24 cellular contexts compared by ENCODE assay signal in genomic region chr12:102543931-102544485, GRCh38.
DNase-seq lines count a peak whose midpoint lies in the region; ATAC-seq and TF ChIP-seq lines count a peak whose summit lies in the region.
"Had no signal": no experiment of that assay in that cellular context is flagged by ENCODE, and none has a peak within 500 bp of the region (broad histone marks: within the 10 kb centered on the region; RNA-seq: fewer than 3 reads in every experiment).

No MANE protein-coding gene starts in this region.

- TF ChIP-seq CTCF in IMR-90 (conservative IDR thresholded peaks at IDR 0.05; ENCODE audit: low read depth, low read length): no peak

- peaks cover 2% of the 10 kb centered on the region for H3K36me3 Mint-ChIP-seq in activated naive CD8-positive, alpha-beta T cell treated with anti-CD3 and anti-CD28 coated beads, Interleukin-2, amount 10 ng/mL, durations not matched to agents 7 days and 5 days
- no peaks in the 10 kb centered on the region for H3K36me3 Mint-ChIP-seq in activated naive CD8-positive, alpha-beta T cell treated with anti-CD3 and anti-CD28 coated beads for 36 hours
- no peaks in the 10 kb centered on the region for H3K36me3 Mint-ChIP-seq in dendritic cell treated with granulocyte-macrophage colony-stimulating factor and Interleukin-4, amounts not matched to agents 40 ng/mL and 50 ng/mL, for 4 days (ENCODE audit: low read depth)
- H3K36me3 Mint-ChIP-seq: activated naive CD8-positive, alpha-beta T cell had no signal

- no peaks in the 10 kb centered on the region for H3K79me1 ChIP-seq in IMR-90 (ENCODE audit: low read depth in 1 of 2, low read length in 2 of 2)

- no peak overlapping the region for H3K27ac Mint-ChIP-seq in activated naive CD8-positive, alpha-beta T cell treated with anti-CD3 and anti-CD28 coated beads, Interleukin-2, amount 10 ng/mL, durations not matched to agents 7 days and 5 days
- no peak overlapping the region for H3K27ac Mint-ChIP-seq in activated naive CD8-positive, alpha-beta T cell treated with anti-CD3 and anti-CD28 coated beads for 36 hours
- peak overlapping the region; percentile 2 for H3K27ac Mint-ChIP-seq in dendritic cell treated with granulocyte-macrophage colony-stimulating factor and Interleukin-4, amounts not matched to agents 40 ng/mL and 50 ng/mL, for 4 days
- H3K27ac Mint-ChIP-seq: activated CD4-positive, alpha-beta T cell treated with anti-CD3 and anti-CD28 coated beads, Interleukin-2, amount 10 ng/mL, durations not matched to agents 24 days and 14 days; activated naive CD8-positive, alpha-beta T cell; activated T-helper 2 cell treated with anti-CD3 and anti-CD28 coated beads, Interferon-gamma antibody, Interleukin-2, Interleukin-4, amounts not matched to agents 10 μg/mL and 5 μg/mL and 100 μg/mL, durations not matched to agents 14 hours and 24 hours and 36 hours had no signal

- H3K23ac ChIP-seq in IMR-90 (ENCODE audit: low read depth, low read length): no peak overlapping the region

- no peak overlapping the region for H2AFZ ChIP-seq in IMR-90 (replicated peaks; ENCODE audit: low read length, poor library complexity)

- H3K9me1 ChIP-seq in IMR-90 (ENCODE audit: insufficient read depth, low read length): peaks cover 5% of the 10 kb centered on the region; the same call in 1 of the 2 replicates

- peak; percentile 70 for ATAC-seq in activated naive CD8-positive, alpha-beta T cell treated with anti-CD3 and anti-CD28 coated beads, Interleukin-2, amount 10 ng/mL, durations not matched to agents 7 days and 5 days (ENCODE audit: low read depth)
- ATAC-seq in IMR-90 (ENCODE audit: low read depth): no peak
- ATAC-seq in HG03095 (IDR thresholded peaks at IDR 0.05; ENCODE audit: unreplicated experiment): no peak
- no peak for ATAC-seq in GM18519 (IDR thresholded peaks at IDR 0.05; ENCODE audit: low FRiP score, unreplicated experiment)
- ATAC-seq: left cardiac atrium had no signal

- H3K18ac ChIP-seq in IMR-90 (ENCODE audit: low read depth, low read length): no peak overlapping the region

- H2AK5ac ChIP-seq in IMR-90 (ENCODE audit: low read depth, low read length): peak overlapping the region; percentile 20; the same call in 1 of the 2 replicates

- no peak overlapping the region for H3K4ac ChIP-seq in IMR-90 (ENCODE audit: low read depth, low read length)

- no peak for TF ChIP-seq RAD21 in IMR-90 (IDR thresholded peaks at IDR 0.05; ENCODE audit: low read length)

- no peak for DNase-seq in activated naive CD8-positive, alpha-beta T cell treated with anti-CD3 and anti-CD28 coated beads, Interleukin-2, amount 10 ng/mL, durations not matched to agents 7 days and 5 days
- DNase-seq in activated naive CD8-positive, alpha-beta T cell treated with anti-CD3 and anti-CD28 coated beads for 36 hours: no peak
- DNase-seq in IMR-90 (no peak), dermis blood vessel endothelial cell (no peak)
- DNase-seq in central memory CD4-positive, alpha-beta T cell: no peak
- DNase-seq: activated CD4-positive, alpha-beta T cell treated with anti-CD3 and anti-CD28 coated beads, Interleukin-2, amount 10 ng/mL, durations not matched to agents 24 days and 14 days; activated CD8-positive, alpha-beta memory T cell treated with anti-CD3 and anti-CD28 coated beads, Interleukin-2, amount 50 U/mL, for 4 hours; effector CD4-positive, alpha-beta T cell; head of caudate nucleus; KG1; left cardiac atrium; mammary epithelial cell; NCI-H1694; NCI-H2171; NCI-H510A treated with DMSO at 0.1 percent for 48 hours had no signal

- H4K5ac ChIP-seq in IMR-90 (ENCODE audit: low read depth, low read length): no peak overlapping the region

- no peak overlapping the region for H3K4me2 ChIP-seq in IMR-90 (ENCODE audit: low read depth, low read length)

- no peak overlapping the region for H2BK5ac ChIP-seq in IMR-90 (ENCODE audit: low read depth, low read length, poor library complexity, severe bottlenecking)

- no peaks in the 10 kb centered on the region for H4K20me1 ChIP-seq in IMR-90 (ENCODE audit: insufficient read depth, low read length)

- in situ Hi-C loops in IMR-90 (cut with MboI; ENCODE audit: low sequenced_read_pairs): no loop called here

- no CpG with 5 or more reads among the region's 2 CpGs for WGBS in IMR-90 (ENCODE audit: extremely low coverage in 2 of 2, insufficient read length in 1 of 2), 2 experiments

- H3K56ac ChIP-seq in IMR-90 (ENCODE audit: extremely low read depth, insufficient read depth, low read length): no peak overlapping the region

- no peak overlapping the region for H4K91ac ChIP-seq in IMR-90 (ENCODE audit: insufficient read depth, low read depth, low read length)

- H2AK9ac ChIP-seq in IMR-90 (replicated peaks; ENCODE audit: low read depth, low read length, poor library complexity): no peak overlapping the region

- H3K4me3 ChIP-seq in IMR-90 (ENCODE audit: insufficient read depth, low read depth, low read length): no peak overlapping the region
- H3K4me3 ChIP-seq: prostate gland, SK-N-MC had no signal

- POLR2A ChIA-PET in activated naive CD8-positive, alpha-beta T cell treated with anti-CD3 and anti-CD28 coated beads, Interleukin-2, amount 10 ng/mL, durations not matched to agents 7 days and 5 days (lab: Charles Lee): no interaction called here
- POLR2A ChIA-PET in IMR-90 (lab: Charles Lee; ENCODE audit: unreplicated experiment): no interaction called here

- H3K27me3 ChIP-seq in IMR-90 (ENCODE audit: control insufficient read depth, insufficient read depth, low read length): no peaks in the 10 kb centered on the region

- H3K36me3 ChIP-seq in IMR-90 (ENCODE audit: control insufficient read depth, insufficient read depth, low read length): no peaks in the 10 kb centered on the region
- H3K36me3 ChIP-seq: prostate gland had no signal

- no peak for TF ChIP-seq POLR2A in IMR-90 (IDR thresholded peaks at IDR 0.05; ENCODE audit: low read depth, low read length)

- intact Hi-C loops in IMR-90 (cut with micrococcal nuclease): loop anchor here (5.0 kb wide), 2 partner anchors 247 to 607 kb away; no protein-coding TSS in a partner anchor
- intact Hi-C loops in dendritic cell treated with granulocyte-macrophage colony-stimulating factor and Interleukin-4, amounts not matched to agents 40 ng/mL and 50 ng/mL, for 4 days (cut with micrococcal nuclease): loop anchor here (2.0 kb wide), 1 partner anchor 243 kb away; no protein-coding TSS in a partner anchor

- H3K9me3 Mint-ChIP-seq in activated naive CD8-positive, alpha-beta T cell treated with anti-CD3 and anti-CD28 coated beads, Interleukin-2, amount 10 ng/mL, durations not matched to agents 7 days and 5 days: peaks cover 1% of the 10 kb centered on the region
- H3K9me3 Mint-ChIP-seq in activated naive CD8-positive, alpha-beta T cell treated with anti-CD3 and anti-CD28 coated beads for 36 hours: no peaks in the 10 kb centered on the region
- peaks cover 9% of the 10 kb centered on the region for H3K9me3 Mint-ChIP-seq in dendritic cell treated with granulocyte-macrophage colony-stimulating factor and Interleukin-4, amounts not matched to agents 40 ng/mL and 50 ng/mL, for 4 days
- H3K9me3 Mint-ChIP-seq: activated CD4-positive, alpha-beta T cell treated with anti-CD3 and anti-CD28 coated beads, Interleukin-2, amount 10 ng/mL, durations not matched to agents 24 days and 14 days; activated T-helper 2 cell treated with anti-CD3 and anti-CD28 coated beads, Interferon-gamma antibody, Interleukin-2, Interleukin-4, amounts not matched to agents 10 μg/mL and 5 μg/mL and 100 μg/mL, durations not matched to agents 14 hours and 24 hours and 36 hours had no signal

- dilution Hi-C loops in IMR-90 (cut with HindIII; ENCODE audit: low sequenced_read_pairs, unreplicated experiment): no loop called here

- no peak overlapping the region for H3K14ac ChIP-seq in IMR-90 (replicated peaks; ENCODE audit: low read depth, low read length)

- no peak overlapping the region for H3K4me3 Mint-ChIP-seq in activated naive CD8-positive, alpha-beta T cell treated with anti-CD3 and anti-CD28 coated beads, Interleukin-2, amount 10 ng/mL, durations not matched to agents 7 days and 5 days
- no peak overlapping the region for H3K4me3 Mint-ChIP-seq in activated naive CD8-positive, alpha-beta T cell treated with anti-CD3 and anti-CD28 coated beads for 36 hours
- no peak overlapping the region for H3K4me3 Mint-ChIP-seq in dendritic cell treated with granulocyte-macrophage colony-stimulating factor and Interleukin-4, amounts not matched to agents 40 ng/mL and 50 ng/mL, for 4 days
- H3K4me3 Mint-ChIP-seq: activated CD4-positive, alpha-beta T cell treated with anti-CD3 and anti-CD28 coated beads, Interleukin-2, amount 10 ng/mL, durations not matched to agents 24 days and 14 days; activated naive CD8-positive, alpha-beta T cell had no signal

- H3K27ac ChIP-seq in IMR-90 (ENCODE audit: insufficient read depth, low read length): no peak overlapping the region
- H3K27ac ChIP-seq: RWPE1, SK-N-MC, VCaP had no signal

- H3K4me1 Mint-ChIP-seq in activated naive CD8-positive, alpha-beta T cell treated with anti-CD3 and anti-CD28 coated beads, Interleukin-2, amount 10 ng/mL, durations not matched to agents 7 days and 5 days: peaks cover 8% of the 10 kb centered on the region
- H3K4me1 Mint-ChIP-seq in activated naive CD8-positive, alpha-beta T cell treated with anti-CD3 and anti-CD28 coated beads for 36 hours: no peaks in the 10 kb centered on the region
- peaks cover 21% of the 10 kb centered on the region for H3K4me1 Mint-ChIP-seq in dendritic cell treated with granulocyte-macrophage colony-stimulating factor and Interleukin-4, amounts not matched to agents 40 ng/mL and 50 ng/mL, for 4 days (ENCODE audit: low read depth)
- H3K4me1 Mint-ChIP-seq: activated CD4-positive, alpha-beta T cell treated with anti-CD3 and anti-CD28 coated beads, Interleukin-2, amount 10 ng/mL, durations not matched to agents 24 days and 14 days had no signal

- BruUV-seq in IMR-90 (replicated peaks; lab: Mats Ljungman, UMichigan): no TSS peak

- no peak overlapping the region for H2BK20ac ChIP-seq in IMR-90 (ENCODE audit: low read depth, low read length)

- no peak overlapping the region for H3K9ac ChIP-seq in IMR-90 (ENCODE audit: low read depth, low read length)

- peaks cover 17% of the 10 kb centered on the region for H3K27me3 Mint-ChIP-seq in activated naive CD8-positive, alpha-beta T cell treated with anti-CD3 and anti-CD28 coated beads, Interleukin-2, amount 10 ng/mL, durations not matched to agents 7 days and 5 days
- H3K27me3 Mint-ChIP-seq in activated naive CD8-positive, alpha-beta T cell treated with anti-CD3 and anti-CD28 coated beads for 36 hours: peaks cover 21% of the 10 kb centered on the region
- peaks cover 19% of the 10 kb centered on the region for H3K27me3 Mint-ChIP-seq in dendritic cell treated with granulocyte-macrophage colony-stimulating factor and Interleukin-4, amounts not matched to agents 40 ng/mL and 50 ng/mL, for 4 days

- peaks cover 17% of the 10 kb centered on the region for H3K4me1 ChIP-seq in IMR-90 (ENCODE audit: control insufficient read depth, insufficient read depth, low read length)
- H3K4me1 ChIP-seq: prostate gland had no signal

- peak overlapping the region; percentile 20; the same call in 2 of the 3 replicates for H2BK15ac ChIP-seq in IMR-90 (ENCODE audit: low read depth, low read length)

- H4K8ac ChIP-seq in IMR-90 (ENCODE audit: low read depth in 2 of 2, low read length in 2 of 2): no peak overlapping the region

- H2BK120ac ChIP-seq in IMR-90 (ENCODE audit: low read depth, low read length): 0 out of 2 replicates have a peak overlapping the region, but pooled peaks have one; percentile 20

- no peaks in the 10 kb centered on the region for H3K9me3 ChIP-seq in IMR-90 (ENCODE audit: control insufficient read depth, insufficient read depth, low read length)
- H3K9me3 ChIP-seq: prostate gland had no signal

- CTCF ChIA-PET in IMR-90 (lab: Yijun Ruan, JAX): interaction anchor here (0.7 kb wide), 1 partner anchor 8 kb away, joined by 5 read pairs; no protein-coding TSS in a partner anchor
